7 cellular contexts compared by ENCODE assay signal in genomic region chr14:78178071-78178470, GRCh38. TPM values are rescaled to one million over a fixed set of nuclear protein-coding genes. Genes with fewer than 3 reads are reported as not detected.
"Had no signal": no experiment of that assay in that cellular context is flagged by ENCODE, and none has a peak within 500 bp of the region (broad histone marks: within the 10 kb centered on the region; RNA-seq: fewer than 3 reads in every experiment).

No MANE protein-coding gene starts in this region.

- DNase-seq: GM23248, GOT3, H7, KBM-7 had no signal

- H3K27ac ChIP-seq: GM23248 had no signal

- H3K9me3 ChIP-seq: HAP-1 had no signal

- H3K4me1 ChIP-seq: HAP-1 had no signal

- ATAC-seq: HCT116 had no signal

- H3K36me3 ChIP-seq: HAP-1 had no signal

- H3K4me3 ChIP-seq: GM23248, HAP-1 had no signal

RNA-seq across cellular contexts. Expression of gene NRXN3, which starts 7.9 kb away (rescaled TPM):
- total RNA-seq: HT-29 had no signal
